Comparison of ENCODE assay signal across 1 cellular context in the genomic region with DNA sequence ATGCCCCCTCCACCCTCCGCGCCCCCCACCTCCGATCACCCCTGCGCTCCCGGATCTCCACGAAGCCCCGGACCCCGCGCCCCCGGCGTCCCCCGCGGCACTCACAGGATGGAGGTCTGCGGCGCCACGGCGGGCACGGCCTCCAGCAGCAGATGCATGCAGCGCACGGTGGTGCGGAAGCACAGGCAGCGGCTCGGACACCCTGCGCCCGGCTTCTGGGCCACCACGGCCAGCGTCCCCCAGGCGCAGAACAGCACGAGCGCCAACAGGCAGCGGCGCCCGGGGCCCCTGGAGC.
TF ChIP-seq lines count a peak whose summit lies in the region.

No MANE protein-coding gene starts in this region.

TF ChIP-seq in HEK293, 187 proteins besides CTCF, POLR2A, EP300 and RAD21 (continued from another document):
- TF ChIP-seq ZNF114 (tag by site-specific recombination; IDR thresholded peaks at IDR 0.05) (no peak), ZNF747 (tag by site-specific recombination; IDR thresholded peaks at IDR 0.05) (no peak), IKZF3 (tag by site-specific recombination; IDR thresholded peaks at IDR 0.05) (no peak), ZNF621 (tag by site-specific recombination; IDR thresholded peaks at IDR 0.05) (no peak), ZBTB8A (tag by site-specific recombination; IDR thresholded peaks at IDR 0.05) (peak; percentile 29; the same call in 1 of the 2 replicates), ZNF155 (tag by site-specific recombination; IDR thresholded peaks at IDR 0.05) (no peak), ZNF433 (tag by site-specific recombination; IDR thresholded peaks at IDR 0.05; ENCODE audit: low read depth) (no peak), ZIC2 (tag by site-specific recombination; IDR thresholded peaks at IDR 0.05) (peak; percentile 68), ZNF664 (tag by site-specific recombination; IDR thresholded peaks at IDR 0.05) (no peak), ZNF426 (tag by site-specific recombination; IDR thresholded peaks at IDR 0.05) (no peak), ZNF354C (tag by site-specific recombination; IDR thresholded peaks at IDR 0.05; ENCODE audit: borderline replicate concordance, low read depth) (no peak), ZNF658 (tag by site-specific recombination; IDR thresholded peaks at IDR 0.05) (no peak), ZNF248 (tag by site-specific recombination; IDR thresholded peaks at IDR 0.05) (no peak), ZNF521 (tag by site-specific recombination; IDR thresholded peaks at IDR 0.05) (no peak), TCF7L2 (IDR thresholded peaks at IDR 0.05; ENCODE audit: borderline replicate concordance, low read depth, low read length) (no peak), ZNF335 (tag by site-specific recombination; conservative IDR thresholded peaks at IDR 0.05) (peak; percentile 79), GLIS2 (tag by site-specific recombination; IDR thresholded peaks at IDR 0.05) (0 out of 2 replicates have a peak, but pooled peaks have one; percentile 38), ZNF791 (tag by site-specific recombination; IDR thresholded peaks at IDR 0.05) (no peak), TRIM28 (IDR thresholded peaks at IDR 0.05; ENCODE audit: borderline replicate concordance, low read length) (no peak), GLIS1 (tag by site-specific recombination; IDR thresholded peaks at IDR 0.05) (no peak), ZNF239 (tag by site-specific recombination; IDR thresholded peaks at IDR 0.05) (no peak), ZNF404 (tag by site-specific recombination; IDR thresholded peaks at IDR 0.05) (no peak)
- TF ChIP-seq, protein P1, sequence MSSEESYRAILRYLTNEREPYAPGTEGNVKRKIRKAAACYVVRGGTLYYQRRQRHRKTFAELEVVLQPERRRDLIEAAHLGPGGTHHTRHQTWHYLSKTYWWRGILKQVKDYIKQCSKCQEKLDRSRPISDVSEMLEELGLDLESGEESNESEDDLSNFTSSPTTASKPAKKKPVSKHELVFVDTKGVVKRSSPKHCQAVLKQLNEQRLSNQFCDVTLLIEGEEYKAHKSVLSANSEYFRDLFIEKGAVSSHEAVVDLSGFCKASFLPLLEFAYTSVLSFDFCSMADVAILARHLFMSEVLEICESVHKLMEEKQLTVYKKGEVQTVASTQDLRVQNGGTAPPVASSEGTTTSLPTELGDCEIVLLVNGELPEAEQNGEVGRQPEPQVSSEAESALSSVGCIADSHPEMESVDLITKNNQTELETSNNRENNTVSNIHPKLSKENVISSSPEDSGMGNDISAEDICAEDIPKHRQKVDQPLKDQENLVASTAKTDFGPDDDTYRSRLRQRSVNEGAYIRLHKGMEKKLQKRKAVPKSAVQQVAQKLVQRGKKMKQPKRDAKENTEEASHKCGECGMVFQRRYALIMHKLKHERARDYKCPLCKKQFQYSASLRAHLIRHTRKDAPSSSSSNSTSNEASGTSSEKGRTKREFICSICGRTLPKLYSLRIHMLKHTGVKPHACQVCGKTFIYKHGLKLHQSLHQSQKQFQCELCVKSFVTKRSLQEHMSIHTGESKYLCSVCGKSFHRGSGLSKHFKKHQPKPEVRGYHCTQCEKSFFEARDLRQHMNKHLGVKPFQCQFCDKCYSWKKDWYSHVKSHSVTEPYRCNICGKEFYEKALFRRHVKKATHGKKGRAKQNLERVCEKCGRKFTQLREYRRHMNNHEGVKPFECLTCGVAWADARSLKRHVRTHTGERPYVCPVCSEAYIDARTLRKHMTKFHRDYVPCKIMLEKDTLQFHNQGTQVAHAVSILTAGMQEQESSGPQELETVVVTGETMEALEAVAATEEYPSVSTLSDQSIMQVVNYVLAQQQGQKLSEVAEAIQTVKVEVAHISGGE (tag by site-specific recombination; conservative IDR thresholded peaks at IDR 0.05; ENCODE audit: low read depth), result no peak
- TF ChIP-seq, protein P2, sequence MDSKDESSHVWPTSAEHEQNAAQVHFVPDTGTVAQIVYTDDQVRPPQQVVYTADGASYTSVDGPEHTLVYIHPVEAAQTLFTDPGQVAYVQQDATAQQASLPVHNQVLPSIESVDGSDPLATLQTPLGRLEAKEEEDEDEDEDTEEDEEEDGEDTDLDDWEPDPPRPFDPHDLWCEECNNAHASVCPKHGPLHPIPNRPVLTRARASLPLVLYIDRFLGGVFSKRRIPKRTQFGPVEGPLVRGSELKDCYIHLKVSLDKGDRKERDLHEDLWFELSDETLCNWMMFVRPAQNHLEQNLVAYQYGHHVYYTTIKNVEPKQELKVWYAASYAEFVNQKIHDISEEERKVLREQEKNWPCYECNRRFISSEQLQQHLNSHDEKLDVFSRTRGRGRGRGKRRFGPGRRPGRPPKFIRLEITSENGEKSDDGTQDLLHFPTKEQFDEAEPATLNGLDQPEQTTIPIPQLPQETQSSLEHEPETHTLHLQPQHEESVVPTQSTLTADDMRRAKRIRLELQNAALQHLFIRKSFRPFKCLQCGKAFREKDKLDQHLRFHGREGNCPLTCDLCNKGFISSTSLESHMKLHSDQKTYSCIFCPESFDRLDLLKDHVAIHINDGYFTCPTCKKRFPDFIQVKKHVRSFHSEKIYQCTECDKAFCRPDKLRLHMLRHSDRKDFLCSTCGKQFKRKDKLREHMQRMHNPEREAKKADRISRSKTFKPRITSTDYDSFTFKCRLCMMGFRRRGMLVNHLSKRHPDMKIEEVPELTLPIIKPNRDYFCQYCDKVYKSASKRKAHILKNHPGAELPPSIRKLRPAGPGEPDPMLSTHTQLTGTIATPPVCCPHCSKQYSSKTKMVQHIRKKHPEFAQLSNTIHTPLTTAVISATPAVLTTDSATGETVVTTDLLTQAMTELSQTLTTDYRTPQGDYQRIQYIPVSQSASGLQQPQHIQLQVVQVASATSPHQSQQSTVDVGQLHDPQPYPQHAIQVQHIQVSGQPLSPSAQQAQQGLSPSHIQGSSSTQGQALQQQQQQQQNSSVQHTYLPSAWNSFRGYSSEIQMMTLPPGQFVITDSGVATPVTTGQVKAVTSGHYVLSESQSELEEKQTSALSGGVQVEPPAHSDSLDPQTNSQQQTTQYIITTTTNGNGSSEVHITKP (tag by site-specific recombination; IDR thresholded peaks at IDR 0.05), result no peak
- TF ChIP-seq, protein P3, sequence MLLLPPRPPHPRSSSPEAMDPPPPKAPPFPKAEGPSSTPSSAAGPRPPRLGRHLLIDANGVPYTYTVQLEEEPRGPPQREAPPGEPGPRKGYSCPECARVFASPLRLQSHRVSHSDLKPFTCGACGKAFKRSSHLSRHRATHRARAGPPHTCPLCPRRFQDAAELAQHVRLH (tag by site-specific recombination; IDR thresholded peaks at IDR 0.05), result no peak
- TF ChIP-seq, protein P4, sequence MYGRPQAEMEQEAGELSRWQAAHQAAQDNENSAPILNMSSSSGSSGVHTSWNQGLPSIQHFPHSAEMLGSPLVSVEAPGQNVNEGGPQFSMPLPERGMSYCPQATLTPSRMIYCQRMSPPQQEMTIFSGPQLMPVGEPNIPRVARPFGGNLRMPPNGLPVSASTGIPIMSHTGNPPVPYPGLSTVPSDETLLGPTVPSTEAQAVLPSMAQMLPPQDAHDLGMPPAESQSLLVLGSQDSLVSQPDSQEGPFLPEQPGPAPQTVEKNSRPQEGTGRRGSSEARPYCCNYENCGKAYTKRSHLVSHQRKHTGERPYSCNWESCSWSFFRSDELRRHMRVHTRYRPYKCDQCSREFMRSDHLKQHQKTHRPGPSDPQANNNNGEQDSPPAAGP (tag by site-specific recombination; IDR thresholded peaks at IDR 0.05), result no peak
- TF ChIP-seq, protein P5, sequence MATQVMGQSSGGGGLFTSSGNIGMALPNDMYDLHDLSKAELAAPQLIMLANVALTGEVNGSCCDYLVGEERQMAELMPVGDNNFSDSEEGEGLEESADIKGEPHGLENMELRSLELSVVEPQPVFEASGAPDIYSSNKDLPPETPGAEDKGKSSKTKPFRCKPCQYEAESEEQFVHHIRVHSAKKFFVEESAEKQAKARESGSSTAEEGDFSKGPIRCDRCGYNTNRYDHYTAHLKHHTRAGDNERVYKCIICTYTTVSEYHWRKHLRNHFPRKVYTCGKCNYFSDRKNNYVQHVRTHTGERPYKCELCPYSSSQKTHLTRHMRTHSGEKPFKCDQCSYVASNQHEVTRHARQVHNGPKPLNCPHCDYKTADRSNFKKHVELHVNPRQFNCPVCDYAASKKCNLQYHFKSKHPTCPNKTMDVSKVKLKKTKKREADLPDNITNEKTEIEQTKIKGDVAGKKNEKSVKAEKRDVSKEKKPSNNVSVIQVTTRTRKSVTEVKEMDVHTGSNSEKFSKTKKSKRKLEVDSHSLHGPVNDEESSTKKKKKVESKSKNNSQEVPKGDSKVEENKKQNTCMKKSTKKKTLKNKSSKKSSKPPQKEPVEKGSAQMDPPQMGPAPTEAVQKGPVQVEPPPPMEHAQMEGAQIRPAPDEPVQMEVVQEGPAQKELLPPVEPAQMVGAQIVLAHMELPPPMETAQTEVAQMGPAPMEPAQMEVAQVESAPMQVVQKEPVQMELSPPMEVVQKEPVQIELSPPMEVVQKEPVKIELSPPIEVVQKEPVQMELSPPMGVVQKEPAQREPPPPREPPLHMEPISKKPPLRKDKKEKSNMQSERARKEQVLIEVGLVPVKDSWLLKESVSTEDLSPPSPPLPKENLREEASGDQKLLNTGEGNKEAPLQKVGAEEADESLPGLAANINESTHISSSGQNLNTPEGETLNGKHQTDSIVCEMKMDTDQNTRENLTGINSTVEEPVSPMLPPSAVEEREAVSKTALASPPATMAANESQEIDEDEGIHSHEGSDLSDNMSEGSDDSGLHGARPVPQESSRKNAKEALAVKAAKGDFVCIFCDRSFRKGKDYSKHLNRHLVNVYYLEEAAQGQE (tag by site-specific recombination; IDR thresholded peaks at IDR 0.05), result 0 out of 2 replicates have a peak, but pooled peaks have one; percentile 48
- TF ChIP-seq, protein P6, sequence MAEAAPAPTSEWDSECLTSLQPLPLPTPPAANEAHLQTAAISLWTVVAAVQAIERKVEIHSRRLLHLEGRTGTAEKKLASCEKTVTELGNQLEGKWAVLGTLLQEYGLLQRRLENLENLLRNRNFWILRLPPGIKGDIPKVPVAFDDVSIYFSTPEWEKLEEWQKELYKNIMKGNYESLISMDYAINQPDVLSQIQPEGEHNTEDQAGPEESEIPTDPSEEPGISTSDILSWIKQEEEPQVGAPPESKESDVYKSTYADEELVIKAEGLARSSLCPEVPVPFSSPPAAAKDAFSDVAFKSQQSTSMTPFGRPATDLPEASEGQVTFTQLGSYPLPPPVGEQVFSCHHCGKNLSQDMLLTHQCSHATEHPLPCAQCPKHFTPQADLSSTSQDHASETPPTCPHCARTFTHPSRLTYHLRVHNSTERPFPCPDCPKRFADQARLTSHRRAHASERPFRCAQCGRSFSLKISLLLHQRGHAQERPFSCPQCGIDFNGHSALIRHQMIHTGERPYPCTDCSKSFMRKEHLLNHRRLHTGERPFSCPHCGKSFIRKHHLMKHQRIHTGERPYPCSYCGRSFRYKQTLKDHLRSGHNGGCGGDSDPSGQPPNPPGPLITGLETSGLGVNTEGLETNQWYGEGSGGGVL (tag by site-specific recombination; IDR thresholded peaks at IDR 0.05), result no peak
- TF ChIP-seq, protein P7, sequence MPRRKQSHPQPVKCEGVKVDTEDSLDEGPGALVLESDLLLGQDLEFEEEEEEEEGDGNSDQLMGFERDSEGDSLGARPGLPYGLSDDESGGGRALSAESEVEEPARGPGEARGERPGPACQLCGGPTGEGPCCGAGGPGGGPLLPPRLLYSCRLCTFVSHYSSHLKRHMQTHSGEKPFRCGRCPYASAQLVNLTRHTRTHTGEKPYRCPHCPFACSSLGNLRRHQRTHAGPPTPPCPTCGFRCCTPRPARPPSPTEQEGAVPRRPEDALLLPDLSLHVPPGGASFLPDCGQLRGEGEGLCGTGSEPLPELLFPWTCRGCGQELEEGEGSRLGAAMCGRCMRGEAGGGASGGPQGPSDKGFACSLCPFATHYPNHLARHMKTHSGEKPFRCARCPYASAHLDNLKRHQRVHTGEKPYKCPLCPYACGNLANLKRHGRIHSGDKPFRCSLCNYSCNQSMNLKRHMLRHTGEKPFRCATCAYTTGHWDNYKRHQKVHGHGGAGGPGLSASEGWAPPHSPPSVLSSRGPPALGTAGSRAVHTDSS (tag by site-specific recombination; IDR thresholded peaks at IDR 0.05), result no peak
- TF ChIP-seq, protein P8, sequence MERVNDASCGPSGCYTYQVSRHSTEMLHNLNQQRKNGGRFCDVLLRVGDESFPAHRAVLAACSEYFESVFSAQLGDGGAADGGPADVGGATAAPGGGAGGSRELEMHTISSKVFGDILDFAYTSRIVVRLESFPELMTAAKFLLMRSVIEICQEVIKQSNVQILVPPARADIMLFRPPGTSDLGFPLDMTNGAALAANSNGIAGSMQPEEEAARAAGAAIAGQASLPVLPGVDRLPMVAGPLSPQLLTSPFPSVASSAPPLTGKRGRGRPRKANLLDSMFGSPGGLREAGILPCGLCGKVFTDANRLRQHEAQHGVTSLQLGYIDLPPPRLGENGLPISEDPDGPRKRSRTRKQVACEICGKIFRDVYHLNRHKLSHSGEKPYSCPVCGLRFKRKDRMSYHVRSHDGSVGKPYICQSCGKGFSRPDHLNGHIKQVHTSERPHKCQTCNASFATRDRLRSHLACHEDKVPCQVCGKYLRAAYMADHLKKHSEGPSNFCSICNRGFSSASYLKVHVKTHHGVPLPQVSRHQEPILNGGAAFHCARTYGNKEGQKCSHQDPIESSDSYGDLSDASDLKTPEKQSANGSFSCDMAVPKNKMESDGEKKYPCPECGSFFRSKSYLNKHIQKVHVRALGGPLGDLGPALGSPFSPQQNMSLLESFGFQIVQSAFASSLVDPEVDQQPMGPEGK (tag by site-specific recombination; IDR thresholded peaks at IDR 0.05), result no peak
- TF ChIP-seq, protein P9, sequence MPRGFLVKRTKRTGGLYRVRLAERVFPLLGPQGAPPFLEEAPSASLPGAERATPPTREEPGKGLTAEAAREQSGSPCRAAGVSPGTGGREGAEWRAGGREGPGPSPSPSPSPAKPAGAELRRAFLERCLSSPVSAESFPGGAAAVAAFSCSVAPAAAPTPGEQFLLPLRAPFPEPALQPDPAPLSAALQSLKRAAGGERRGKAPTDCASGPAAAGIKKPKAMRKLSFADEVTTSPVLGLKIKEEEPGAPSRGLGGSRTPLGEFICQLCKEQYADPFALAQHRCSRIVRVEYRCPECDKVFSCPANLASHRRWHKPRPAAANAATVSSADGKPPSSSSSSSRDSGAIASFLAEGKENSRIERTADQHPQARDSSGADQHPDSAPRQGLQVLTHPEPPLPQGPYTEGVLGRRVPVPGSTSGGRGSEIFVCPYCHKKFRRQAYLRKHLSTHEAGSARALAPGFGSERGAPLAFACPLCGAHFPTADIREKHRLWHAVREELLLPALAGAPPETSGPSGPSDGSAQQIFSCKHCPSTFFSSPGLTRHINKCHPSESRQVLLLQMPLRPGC (tag by site-specific recombination; IDR thresholded peaks at IDR 0.05), result no peak
